In genomic region chr5:161966544-161966943, GRCh38 we compare ENCODE assay signal across 10 cellular contexts.
DNase-seq lines count a peak whose midpoint lies in the region; ATAC-seq and TF ChIP-seq lines count a peak whose summit lies in the region.
"Had no signal": no experiment of that assay in that cellular context is flagged by ENCODE, and none has a peak within 500 bp of the region (broad histone marks: within the 10 kb centered on the region; RNA-seq: fewer than 3 reads in every experiment).

No MANE protein-coding gene starts in this region.

- no peaks in the 10 kb centered on the region for H3K36me3 Mint-ChIP-seq in neural crest cell (ENCODE audit: low read depth)
- no peaks in the 10 kb centered on the region for H3K36me3 Mint-ChIP-seq in activated T-helper 1 cell treated with anti-CD3 and anti-CD28 coated beads, Interleukin-12 subunit alpha, Interleukin-12 subunit beta, Interleukin-2, Interleukin-4 antibody, amounts not matched to agents 30 ng/mL and 10 ng/mL and 1 ng/mL, durations not matched to agents 14 hours and 24 hours and 36 hours (ENCODE audit: low read depth)

- TF ChIP-seq POLR2A in NB4 (IDR thresholded peaks at IDR 0.05; ENCODE audit: extremely low read depth, insufficient read length): no peak

- in situ Hi-C loops in astrocyte of the cerebellum (cut with HindIII; ENCODE audit: low sequenced_read_pairs): no loop called here

- H3K27me3 Mint-ChIP-seq in neural crest cell (ENCODE audit: low read depth): no peaks in the 10 kb centered on the region
- H3K27me3 Mint-ChIP-seq in activated T-helper 1 cell treated with anti-CD3 and anti-CD28 coated beads, Interleukin-12 subunit alpha, Interleukin-12 subunit beta, Interleukin-2, Interleukin-4 antibody, amounts not matched to agents 30 ng/mL and 10 ng/mL and 1 ng/mL, durations not matched to agents 14 hours and 24 hours and 36 hours (ENCODE audit: insufficient read depth): no peaks in the 10 kb centered on the region

- H3K4me3 Mint-ChIP-seq in neural crest cell: no peak overlapping the region
- no peak overlapping the region for H3K4me3 Mint-ChIP-seq in activated T-helper 1 cell treated with anti-CD3 and anti-CD28 coated beads, Interleukin-12 subunit alpha, Interleukin-12 subunit beta, Interleukin-2, Interleukin-4 antibody, amounts not matched to agents 30 ng/mL and 10 ng/mL and 1 ng/mL, durations not matched to agents 14 hours and 24 hours and 36 hours

- intact Hi-C loops in activated T-helper 1 cell treated with anti-CD3 and anti-CD28 coated beads, Interleukin-12 subunit alpha, Interleukin-12 subunit beta, Interleukin-2, Interleukin-4 antibody, amounts not matched to agents 30 ng/mL and 10 ng/mL and 1 ng/mL, durations not matched to agents 14 hours and 24 hours and 36 hours (cut with micrococcal nuclease): no loop called here

- TF ChIP-seq CTCF in NB4 (IDR thresholded peaks at IDR 0.05; ENCODE audit: low read depth, low read length) (peak; percentile 31), astrocyte of the cerebellum (IDR thresholded peaks at IDR 0.05; ENCODE audit: low read depth, low read length, missing control alignments) (peak; percentile 17), neural crest cell (conservative IDR thresholded peaks at IDR 0.05) (peak; percentile 57)

- H3K9me3 Mint-ChIP-seq in neural crest cell: no peaks in the 10 kb centered on the region
- no peaks in the 10 kb centered on the region for H3K9me3 Mint-ChIP-seq in activated T-helper 1 cell treated with anti-CD3 and anti-CD28 coated beads, Interleukin-12 subunit alpha, Interleukin-12 subunit beta, Interleukin-2, Interleukin-4 antibody, amounts not matched to agents 30 ng/mL and 10 ng/mL and 1 ng/mL, durations not matched to agents 14 hours and 24 hours and 36 hours

- DNase-seq in NB4 (ENCODE audit: low read depth) (peak; percentile 19), astrocyte of the cerebellum (ENCODE audit: low read depth) (peak; percentile 1), neural crest cell (ENCODE audit: low read depth, low spot score) (peak; percentile 1), LoVo (ENCODE audit: low spot score) (no peak)
- no peak for DNase-seq in activated T-helper 1 cell treated with anti-CD3 and anti-CD28 coated beads, Interleukin-12 subunit alpha, Interleukin-12 subunit beta, Interleukin-2, Interleukin-4 antibody, amounts not matched to agents 30 ng/mL and 10 ng/mL and 1 ng/mL, durations not matched to agents 14 hours and 24 hours and 36 hours (ENCODE audit: low spot score)
- DNase-seq in stimulated activated naive CD4-positive, alpha-beta T cell treated with Interleukin-2 at 50 U/mL for 16 hours (lab: John Stamatoyannopoulos, UW): no peak
- DNase-seq: left ventricle myocardium superior; stimulated activated CD4-positive, alpha-beta T cell treated with anti-CD3 and anti-CD28 coated beads, Interleukin-4, amount 100 ng/mL, for 24 hours had no signal

- H3K4me3 ChIP-seq in NB4 (ENCODE audit: low read depth, low read length) (no peak overlapping the region), astrocyte of the cerebellum (ENCODE audit: low read depth, low read length) (no peak overlapping the region)

- no peaks in the 10 kb centered on the region for H3K4me1 Mint-ChIP-seq in neural crest cell
- no peaks in the 10 kb centered on the region for H3K4me1 Mint-ChIP-seq in activated T-helper 1 cell treated with anti-CD3 and anti-CD28 coated beads, Interleukin-12 subunit alpha, Interleukin-12 subunit beta, Interleukin-2, Interleukin-4 antibody, amounts not matched to agents 30 ng/mL and 10 ng/mL and 1 ng/mL, durations not matched to agents 14 hours and 24 hours and 36 hours (ENCODE audit: low read depth)

- ATAC-seq in GM18861 (IDR thresholded peaks at IDR 0.05; ENCODE audit: unreplicated experiment) (peak; percentile 44), HG03097 (IDR thresholded peaks at IDR 0.05; ENCODE audit: low FRiP score, unreplicated experiment) (no peak)
- ATAC-seq: left ventricle myocardium superior had no signal

- H3K27ac Mint-ChIP-seq in neural crest cell (ENCODE audit: unreplicated experiment): no peak overlapping the region
- H3K27ac Mint-ChIP-seq in activated T-helper 1 cell treated with anti-CD3 and anti-CD28 coated beads, Interleukin-12 subunit alpha, Interleukin-12 subunit beta, Interleukin-2, Interleukin-4 antibody, amounts not matched to agents 30 ng/mL and 10 ng/mL and 1 ng/mL, durations not matched to agents 14 hours and 24 hours and 36 hours: no peak overlapping the region

Comparison
In these comparisons a context has a peak if more than half of its experiments do, and no peak if none do; other contexts are left out.
1. DNase-seq: peak in NB4 (single experiment), astrocyte of the cerebellum (single experiment) and neural crest cell (single experiment); none in activated T-helper 1 cell treated with anti-CD3 and anti-CD28 coated beads, Interleukin-12 subunit alpha, Interleukin-12 subunit beta, Interleukin-2, Interleukin-4 antibody, amounts not matched to agents 30 ng/mL and 10 ng/mL and 1 ng/mL, durations not matched to agents 14 hours and 24 hours and 36 hours (single experiment), stimulated activated naive CD4-positive, alpha-beta T cell treated with Interleukin-2 at 50 U/mL for 16 hours (single experiment) and LoVo (single experiment).
2. Peak in every context shown above with its lines, with median percentiles within 50 percentile points of each other: CTCF ChIP-seq.